8 cellular contexts compared by ENCODE assay signal in genomic region chr1:155135416-155136197, GRCh38. TPM values are rescaled to one million over a fixed set of nuclear protein-coding genes. Genes with fewer than 3 reads are reported as not detected.
A peak's percentile ranks its signal among the peaks of the same experiment; 100 is the strongest.
DNase-seq lines count a peak whose midpoint lies in the region; TF ChIP-seq lines count a peak whose summit lies in the region.

TSS of gene SLC50A1 (plus strand) at chr1:155135852. CDS start at chr1:155135912, 60 bp downstream.

- peaks cover 2% of the 10 kb centered on the region for H3K27me3 ChIP-seq in neutrophil

- H3K36me3 ChIP-seq in neutrophil = no peaks in the 10 kb centered on the region

- H3K9me3 ChIP-seq in neutrophil = no peaks in the 10 kb centered on the region

- H3K4me3 ChIP-seq in HFF-Myc (replicated peaks; ENCODE audit: low read depth, low read length) (peak within 1 kb of the TSS; percentile 66), neutrophil (ENCODE audit: low read depth in 1 of 2, low read length in 1 of 2) (peak within 1 kb of the TSS; percentile 95 to 99)

- TF ChIP-seq CTCF in HFF-Myc (IDR thresholded peaks at IDR 0.05; ENCODE audit: low read depth, low read length, missing control alignments) (no peak), neutrophil (IDR thresholded peaks at IDR 0.05) (peak; percentile 92), subcutaneous adipose tissue (IDR thresholded peaks at IDR 0.05; ENCODE audit: low read depth) (no peak)

- peaks cover 34% of the 10 kb centered on the region in 2 experiments for H3K4me1 ChIP-seq in neutrophil (ENCODE audit: control insufficient read depth in 1 of 2, insufficient read depth in 1 of 2, low read depth in 1 of 2, low read length in 1 of 2)

- in situ Hi-C loops in SK-MEL-5 (cut with HindIII; ENCODE audit: low pct_unique_long_range_greater_than_20kb, low sequenced_read_pairs) = no loop called here

- peak; percentile 80 for DNase-seq in GF-D8 (lab: John Stamatoyannopoulos, UW)
- peak; percentile 65 for DNase-seq in HFF-Myc (ENCODE audit: extremely low read depth, low read depth)
- peak; percentile 99 for DNase-seq in NAMALWA (ENCODE audit: low spot score)
- peak; percentile 94 for DNase-seq in SK-MEL-5 (ENCODE audit: low read depth, low spot score)
- peak; percentile 80 to 90 (median 84) for DNase-seq in activated naive CD4-positive, alpha-beta T cell (lab: John Stamatoyannopoulos, UW)
- peak; percentile 82 for DNase-seq in foreskin melanocyte

- H3K27ac ChIP-seq in neutrophil = peak within 1 kb of the TSS; percentile 93

RNA-seq across cellular contexts. Expression of gene SLC50A1, which starts in this region (rescaled TPM):
- 57.4 and 61.6 TPM in 2 replicates for total RNA-seq in SK-MEL-5 (2014; rRNA removed; shearing (Covaris generic))
- 53.0 and 66.4 TPM in 2 replicates for polyA plus RNA-seq in SK-MEL-5 (2015; cell fraction: cytosol; rRNA removed)
- polyA plus RNA-seq in SK-MEL-5 (2015; cell fraction: nucleus; rRNA removed) = 47.5 and 70.9 TPM in 2 replicates
- total RNA-seq in subcutaneous adipose tissue = 10 to 100 TPM; 21.2 to 34.2 (median 23.7) TPM

Comparison
In these comparisons a context has a peak if more than half of its experiments do, and no peak if none do; other contexts are left out.
1. Peak in every context shown above with its lines: DNase-seq, H3K4me3 ChIP-seq and H3K27ac ChIP-seq.